Comparison of ENCODE assay signal across 1 cellular context in the genomic region with DNA sequence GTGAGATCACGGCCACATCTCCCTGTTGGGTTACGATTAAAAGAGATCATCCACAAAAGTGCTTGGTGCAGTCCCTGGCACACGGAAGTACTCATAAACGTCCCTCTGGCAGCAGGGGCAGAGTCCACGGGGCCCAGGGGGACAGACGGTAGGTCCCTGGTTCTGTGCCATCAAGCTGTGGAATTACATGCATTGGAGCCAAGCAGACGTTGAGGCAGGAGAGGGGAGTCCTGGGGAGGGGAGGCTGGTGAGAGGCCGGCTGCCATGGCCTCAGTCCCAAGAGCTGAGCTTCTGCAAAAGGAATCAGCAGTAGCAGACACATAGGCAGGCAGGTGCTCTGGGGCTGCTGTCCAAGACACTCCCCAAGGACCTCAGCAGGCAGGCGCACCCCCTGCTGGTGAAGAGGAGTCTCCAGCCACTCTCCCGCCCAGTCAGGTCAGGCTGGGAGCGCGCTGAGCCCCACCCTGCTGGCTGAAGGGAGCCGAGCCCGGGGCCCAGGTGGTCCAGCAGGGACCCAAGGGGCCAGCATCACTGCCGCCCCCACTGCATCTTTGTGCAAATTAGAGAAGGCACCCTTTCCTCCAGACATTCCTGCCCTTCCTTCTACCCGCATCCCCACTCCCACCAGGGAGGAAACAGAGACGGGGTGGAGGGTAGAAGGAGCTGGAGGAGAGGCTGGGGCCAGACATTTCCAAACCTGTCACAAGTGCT.
TF ChIP-seq lines count a peak whose summit lies in the region.

No MANE protein-coding gene starts in this region.

TF ChIP-seq in HepG2, 621 proteins besides CTCF, POLR2A, EP300 and RAD21 (continued from another document and continues in another):
- TF ChIP-seq, protein P1, sequence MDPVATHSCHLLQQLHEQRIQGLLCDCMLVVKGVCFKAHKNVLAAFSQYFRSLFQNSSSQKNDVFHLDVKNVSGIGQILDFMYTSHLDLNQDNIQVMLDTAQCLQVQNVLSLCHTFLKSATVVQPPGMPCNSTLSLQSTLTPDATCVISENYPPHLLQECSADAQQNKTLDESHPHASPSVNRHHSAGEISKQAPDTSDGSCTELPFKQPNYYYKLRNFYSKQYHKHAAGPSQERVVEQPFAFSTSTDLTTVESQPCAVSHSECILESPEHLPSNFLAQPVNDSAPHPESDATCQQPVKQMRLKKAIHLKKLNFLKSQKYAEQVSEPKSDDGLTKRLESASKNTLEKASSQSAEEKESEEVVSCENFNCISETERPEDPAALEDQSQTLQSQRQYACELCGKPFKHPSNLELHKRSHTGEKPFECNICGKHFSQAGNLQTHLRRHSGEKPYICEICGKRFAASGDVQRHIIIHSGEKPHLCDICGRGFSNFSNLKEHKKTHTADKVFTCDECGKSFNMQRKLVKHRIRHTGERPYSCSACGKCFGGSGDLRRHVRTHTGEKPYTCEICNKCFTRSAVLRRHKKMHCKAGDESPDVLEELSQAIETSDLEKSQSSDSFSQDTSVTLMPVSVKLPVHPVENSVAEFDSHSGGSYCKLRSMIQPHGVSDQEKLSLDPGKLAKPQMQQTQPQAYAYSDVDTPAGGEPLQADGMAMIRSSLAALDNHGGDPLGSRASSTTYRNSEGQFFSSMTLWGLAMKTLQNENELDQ (CRISPR knock-in tag; IDR thresholded peaks at IDR 0.05; ENCODE audit: borderline replicate concordance), result no peak
- TF ChIP-seq, protein P2, sequence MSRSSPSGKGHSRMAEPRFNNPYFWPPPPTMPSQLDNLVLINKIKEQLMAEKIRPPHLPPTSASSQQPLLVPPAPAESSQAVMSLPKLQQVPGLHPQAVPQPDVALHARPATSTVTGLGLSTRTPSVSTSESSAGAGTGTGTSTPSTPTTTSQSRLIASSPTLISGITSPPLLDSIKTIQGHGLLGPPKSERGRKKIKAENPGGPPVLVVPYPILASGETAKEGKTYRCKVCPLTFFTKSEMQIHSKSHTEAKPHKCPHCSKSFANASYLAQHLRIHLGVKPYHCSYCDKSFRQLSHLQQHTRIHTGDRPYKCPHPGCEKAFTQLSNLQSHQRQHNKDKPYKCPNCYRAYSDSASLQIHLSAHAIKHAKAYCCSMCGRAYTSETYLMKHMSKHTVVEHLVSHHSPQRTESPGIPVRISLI (CRISPR knock-in tag; IDR thresholded peaks at IDR 0.05; ENCODE audit: borderline replicate concordance), result no peak
- TF ChIP-seq ZFP36 (IDR thresholded peaks at IDR 0.05; ENCODE audit: borderline replicate concordance, low read depth, low read length, partially characterized antibody) (no peak), ZNF432 (CRISPR knock-in tag; IDR thresholded peaks at IDR 0.05; ENCODE audit: borderline replicate concordance) (no peak), MTF1 (CRISPR knock-in tag; IDR thresholded peaks at IDR 0.05) (no peak), CHCHD3 (CRISPR knock-in tag; IDR thresholded peaks at IDR 0.05) (no peak), ZNF10 (CRISPR knock-in tag; IDR thresholded peaks at IDR 0.05; ENCODE audit: borderline replicate concordance, low read depth) (no peak), RBM22 (optimal IDR thresholded peaks at IDR 0.05; ENCODE audit: low read length) (no peak), TAF1 (CRISPR knock-in tag; IDR thresholded peaks at IDR 0.05) (peak; percentile 52; the same call in 1 of the 2 replicates), ZNF282 (IDR thresholded peaks at IDR 0.05; ENCODE audit: partially characterized antibody) (no peak), ZNF354B (CRISPR knock-in tag; IDR thresholded peaks at IDR 0.05) (0 out of 2 replicates have a peak, but pooled peaks have one; percentile 64), ATF7 (IDR thresholded peaks at IDR 0.05) (no peak), ATF7 (CRISPR knock-in tag; IDR thresholded peaks at IDR 0.05) (peak; percentile 52; the same call in 1 of the 2 replicates), ZBTB38 (CRISPR knock-in tag; IDR thresholded peaks at IDR 0.05) (peak; percentile 63; the same call in 1 of the 2 replicates), PAF1 (CRISPR knock-in tag; IDR thresholded peaks at IDR 0.05) (no peak), ZNF550 (CRISPR knock-in tag; IDR thresholded peaks at IDR 0.05; ENCODE audit: borderline replicate concordance) (peak; percentile 58; the same call in 1 of the 2 replicates), KLF15 (CRISPR knock-in tag; IDR thresholded peaks at IDR 0.05; ENCODE audit: borderline replicate concordance) (no peak), ZKSCAN8 (CRISPR knock-in tag; IDR thresholded peaks at IDR 0.05; ENCODE audit: borderline replicate concordance) (no peak), ZNF678 (CRISPR knock-in tag; IDR thresholded peaks at IDR 0.05) (0 out of 2 replicates have a peak, but pooled peaks have one; percentile 83), ZNF83 (CRISPR knock-in tag; IDR thresholded peaks at IDR 0.05; ENCODE audit: borderline replicate concordance) (no peak), ZNF746 (CRISPR knock-in tag; IDR thresholded peaks at IDR 0.05) (no peak; the same call in 1 of the 2 replicates), ZNF780A (CRISPR knock-in tag; IDR thresholded peaks at IDR 0.05) (no peak), ZNF660 (CRISPR knock-in tag; IDR thresholded peaks at IDR 0.05; ENCODE audit: borderline replicate concordance, low read depth) (no peak), RBM39 (IDR thresholded peaks at IDR 0.05; ENCODE audit: low read depth, low read length, poor library complexity, severe bottlenecking) (peak; percentile 47), ZFYVE20 (CRISPR knock-in tag; IDR thresholded peaks at IDR 0.05; ENCODE audit: borderline replicate concordance, low read depth) (no peak), ZNF335 (CRISPR knock-in tag; IDR thresholded peaks at IDR 0.05) (no peak), ZNF674 (CRISPR knock-in tag; IDR thresholded peaks at IDR 0.05; ENCODE audit: low read depth) (no peak), ZFP90 (CRISPR knock-in tag; IDR thresholded peaks at IDR 0.05; ENCODE audit: borderline replicate concordance) (no peak), TEAD2 (CRISPR knock-in tag; IDR thresholded peaks at IDR 0.05) (no peak), TBL1XR1 (IDR thresholded peaks at IDR 0.05; ENCODE audit: borderline replicate concordance, low read length, partially characterized antibody) (no peak), ZNF230 (CRISPR knock-in tag; IDR thresholded peaks at IDR 0.05) (0 out of 2 replicates have a peak, but pooled peaks have one; percentile 79)
- TF ChIP-seq, protein P3, sequence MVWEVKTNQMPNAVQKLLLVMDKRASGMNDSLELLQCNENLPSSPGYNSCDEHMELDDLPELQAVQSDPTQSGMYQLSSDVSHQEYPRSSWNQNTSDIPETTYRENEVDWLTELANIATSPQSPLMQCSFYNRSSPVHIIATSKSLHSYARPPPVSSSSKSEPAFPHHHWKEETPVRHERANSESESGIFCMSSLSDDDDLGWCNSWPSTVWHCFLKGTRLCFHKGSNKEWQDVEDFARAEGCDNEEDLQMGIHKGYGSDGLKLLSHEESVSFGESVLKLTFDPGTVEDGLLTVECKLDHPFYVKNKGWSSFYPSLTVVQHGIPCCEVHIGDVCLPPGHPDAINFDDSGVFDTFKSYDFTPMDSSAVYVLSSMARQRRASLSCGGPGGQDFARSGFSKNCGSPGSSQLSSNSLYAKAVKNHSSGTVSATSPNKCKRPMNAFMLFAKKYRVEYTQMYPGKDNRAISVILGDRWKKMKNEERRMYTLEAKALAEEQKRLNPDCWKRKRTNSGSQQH (CRISPR knock-in tag; IDR thresholded peaks at IDR 0.05; ENCODE audit: low read depth), result no peak
- TF ChIP-seq, protein P4, sequence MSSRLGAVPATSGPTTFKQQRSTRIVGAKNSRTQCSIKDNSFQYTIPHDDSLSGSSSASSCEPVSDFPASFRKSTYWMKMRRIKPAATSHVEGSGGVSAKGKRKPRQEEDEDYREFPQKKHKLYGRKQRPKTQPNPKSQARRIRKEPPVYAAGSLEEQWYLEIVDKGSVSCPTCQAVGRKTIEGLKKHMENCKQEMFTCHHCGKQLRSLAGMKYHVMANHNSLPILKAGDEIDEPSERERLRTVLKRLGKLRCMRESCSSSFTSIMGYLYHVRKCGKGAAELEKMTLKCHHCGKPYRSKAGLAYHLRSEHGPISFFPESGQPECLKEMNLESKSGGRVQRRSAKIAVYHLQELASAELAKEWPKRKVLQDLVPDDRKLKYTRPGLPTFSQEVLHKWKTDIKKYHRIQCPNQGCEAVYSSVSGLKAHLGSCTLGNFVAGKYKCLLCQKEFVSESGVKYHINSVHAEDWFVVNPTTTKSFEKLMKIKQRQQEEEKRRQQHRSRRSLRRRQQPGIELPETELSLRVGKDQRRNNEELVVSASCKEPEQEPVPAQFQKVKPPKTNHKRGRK (CRISPR knock-in tag; IDR thresholded peaks at IDR 0.05), result no peak; the same call in 1 of the 2 replicates
- TF ChIP-seq, protein P5, sequence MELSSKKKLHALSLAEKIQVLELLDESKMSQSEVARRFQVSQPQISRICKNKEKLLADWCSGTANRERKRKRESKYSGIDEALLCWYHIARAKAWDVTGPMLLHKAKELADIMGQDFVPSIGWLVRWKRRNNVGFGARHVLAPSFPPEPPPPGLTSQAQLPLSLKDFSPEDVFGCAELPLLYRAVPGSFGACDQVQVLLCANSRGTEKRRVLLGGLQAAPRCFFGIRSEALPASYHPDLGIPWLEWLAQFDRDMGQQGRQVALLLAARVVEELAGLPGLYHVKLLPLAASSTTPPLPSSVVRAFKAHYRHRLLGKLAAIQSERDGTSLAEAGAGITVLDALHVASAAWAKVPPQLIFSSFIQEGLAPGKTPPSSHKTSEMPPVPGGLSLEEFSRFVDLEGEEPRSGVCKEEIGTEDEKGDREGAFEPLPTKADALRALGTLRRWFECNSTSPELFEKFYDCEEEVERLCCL (CRISPR knock-in tag; IDR thresholded peaks at IDR 0.05; ENCODE audit: borderline replicate concordance), result no peak
- TF ChIP-seq, protein P6, sequence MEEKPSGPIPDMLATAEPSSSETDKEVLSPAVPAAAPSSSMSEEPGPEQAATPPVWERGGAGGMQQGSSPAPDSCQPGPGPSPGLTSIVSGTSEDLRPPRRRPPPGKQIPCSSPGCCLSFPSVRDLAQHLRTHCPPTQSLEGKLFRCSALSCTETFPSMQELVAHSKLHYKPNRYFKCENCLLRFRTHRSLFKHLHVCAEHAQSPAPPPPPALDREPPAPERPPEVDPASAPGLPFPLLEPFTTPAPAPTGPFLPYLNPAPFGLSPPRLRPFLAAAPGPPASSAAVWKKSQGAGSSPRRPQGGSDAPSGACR (CRISPR knock-in tag; IDR thresholded peaks at IDR 0.05), result no peak
- TF ChIP-seq, protein P7, sequence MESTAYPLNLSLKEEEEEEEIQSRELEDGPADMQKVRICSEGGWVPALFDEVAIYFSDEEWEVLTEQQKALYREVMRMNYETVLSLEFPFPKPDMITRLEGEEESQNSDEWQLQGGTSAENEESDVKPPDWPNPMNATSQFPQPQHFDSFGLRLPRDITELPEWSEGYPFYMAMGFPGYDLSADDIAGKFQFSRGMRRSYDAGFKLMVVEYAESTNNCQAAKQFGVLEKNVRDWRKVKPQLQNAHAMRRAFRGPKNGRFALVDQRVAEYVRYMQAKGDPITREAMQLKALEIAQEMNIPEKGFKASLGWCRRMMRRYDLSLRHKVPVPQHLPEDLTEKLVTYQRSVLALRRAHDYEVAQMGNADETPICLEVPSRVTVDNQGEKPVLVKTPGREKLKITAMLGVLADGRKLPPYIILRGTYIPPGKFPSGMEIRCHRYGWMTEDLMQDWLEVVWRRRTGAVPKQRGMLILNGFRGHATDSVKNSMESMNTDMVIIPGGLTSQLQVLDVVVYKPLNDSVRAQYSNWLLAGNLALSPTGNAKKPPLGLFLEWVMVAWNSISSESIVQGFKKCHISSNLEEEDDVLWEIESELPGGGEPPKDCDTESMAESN (CRISPR knock-in tag; conservative IDR thresholded peaks at IDR 0.05), result peak; percentile 63; the same call in 1 of the 2 replicates
- TF ChIP-seq, protein P8, sequence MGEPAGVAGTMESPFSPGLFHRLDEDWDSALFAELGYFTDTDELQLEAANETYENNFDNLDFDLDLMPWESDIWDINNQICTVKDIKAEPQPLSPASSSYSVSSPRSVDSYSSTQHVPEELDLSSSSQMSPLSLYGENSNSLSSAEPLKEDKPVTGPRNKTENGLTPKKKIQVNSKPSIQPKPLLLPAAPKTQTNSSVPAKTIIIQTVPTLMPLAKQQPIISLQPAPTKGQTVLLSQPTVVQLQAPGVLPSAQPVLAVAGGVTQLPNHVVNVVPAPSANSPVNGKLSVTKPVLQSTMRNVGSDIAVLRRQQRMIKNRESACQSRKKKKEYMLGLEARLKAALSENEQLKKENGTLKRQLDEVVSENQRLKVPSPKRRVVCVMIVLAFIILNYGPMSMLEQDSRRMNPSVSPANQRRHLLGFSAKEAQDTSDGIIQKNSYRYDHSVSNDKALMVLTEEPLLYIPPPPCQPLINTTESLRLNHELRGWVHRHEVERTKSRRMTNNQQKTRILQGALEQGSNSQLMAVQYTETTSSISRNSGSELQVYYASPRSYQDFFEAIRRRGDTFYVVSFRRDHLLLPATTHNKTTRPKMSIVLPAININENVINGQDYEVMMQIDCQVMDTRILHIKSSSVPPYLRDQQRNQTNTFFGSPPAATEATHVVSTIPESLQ (CRISPR knock-in tag; conservative IDR thresholded peaks at IDR 0.05), result no peak
- TF ChIP-seq, protein P9, sequence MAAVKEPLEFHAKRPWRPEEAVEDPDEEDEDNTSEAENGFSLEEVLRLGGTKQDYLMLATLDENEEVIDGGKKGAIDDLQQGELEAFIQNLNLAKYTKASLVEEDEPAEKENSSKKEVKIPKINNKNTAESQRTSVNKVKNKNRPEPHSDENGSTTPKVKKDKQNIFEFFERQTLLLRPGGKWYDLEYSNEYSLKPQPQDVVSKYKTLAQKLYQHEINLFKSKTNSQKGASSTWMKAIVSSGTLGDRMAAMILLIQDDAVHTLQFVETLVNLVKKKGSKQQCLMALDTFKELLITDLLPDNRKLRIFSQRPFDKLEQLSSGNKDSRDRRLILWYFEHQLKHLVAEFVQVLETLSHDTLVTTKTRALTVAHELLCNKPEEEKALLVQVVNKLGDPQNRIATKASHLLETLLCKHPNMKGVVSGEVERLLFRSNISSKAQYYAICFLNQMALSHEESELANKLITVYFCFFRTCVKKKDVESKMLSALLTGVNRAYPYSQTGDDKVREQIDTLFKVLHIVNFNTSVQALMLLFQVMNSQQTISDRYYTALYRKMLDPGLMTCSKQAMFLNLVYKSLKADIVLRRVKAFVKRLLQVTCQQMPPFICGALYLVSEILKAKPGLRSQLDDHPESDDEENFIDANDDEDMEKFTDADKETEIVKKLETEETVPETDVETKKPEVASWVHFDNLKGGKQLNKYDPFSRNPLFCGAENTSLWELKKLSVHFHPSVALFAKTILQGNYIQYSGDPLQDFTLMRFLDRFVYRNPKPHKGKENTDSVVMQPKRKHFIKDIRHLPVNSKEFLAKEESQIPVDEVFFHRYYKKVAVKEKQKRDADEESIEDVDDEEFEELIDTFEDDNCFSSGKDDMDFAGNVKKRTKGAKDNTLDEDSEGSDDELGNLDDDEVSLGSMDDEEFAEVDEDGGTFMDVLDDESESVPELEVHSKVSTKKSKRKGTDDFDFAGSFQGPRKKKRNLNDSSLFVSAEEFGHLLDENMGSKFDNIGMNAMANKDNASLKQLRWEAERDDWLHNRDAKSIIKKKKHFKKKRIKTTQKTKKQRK (IDR thresholded peaks at IDR 0.05; ENCODE audit: low read length), result no peak
- TF ChIP-seq, protein P10, sequence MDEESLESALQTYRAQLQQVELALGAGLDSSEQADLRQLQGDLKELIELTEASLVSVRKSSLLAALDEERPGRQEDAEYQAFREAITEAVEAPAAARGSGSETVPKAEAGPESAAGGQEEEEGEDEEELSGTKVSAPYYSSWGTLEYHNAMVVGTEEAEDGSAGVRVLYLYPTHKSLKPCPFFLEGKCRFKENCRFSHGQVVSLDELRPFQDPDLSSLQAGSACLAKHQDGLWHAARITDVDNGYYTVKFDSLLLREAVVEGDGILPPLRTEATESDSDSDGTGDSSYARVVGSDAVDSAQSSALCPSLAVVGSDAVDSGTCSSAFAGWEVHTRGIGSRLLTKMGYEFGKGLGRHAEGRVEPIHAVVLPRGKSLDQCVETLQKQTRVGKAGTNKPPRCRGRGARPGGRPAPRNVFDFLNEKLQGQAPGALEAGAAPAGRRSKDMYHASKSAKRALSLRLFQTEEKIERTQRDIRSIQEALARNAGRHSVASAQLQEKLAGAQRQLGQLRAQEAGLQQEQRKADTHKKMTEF (CRISPR knock-in tag; IDR thresholded peaks at IDR 0.05), result no peak
